ENCODE assay signal across 1 cellular context in the genomic region with DNA sequence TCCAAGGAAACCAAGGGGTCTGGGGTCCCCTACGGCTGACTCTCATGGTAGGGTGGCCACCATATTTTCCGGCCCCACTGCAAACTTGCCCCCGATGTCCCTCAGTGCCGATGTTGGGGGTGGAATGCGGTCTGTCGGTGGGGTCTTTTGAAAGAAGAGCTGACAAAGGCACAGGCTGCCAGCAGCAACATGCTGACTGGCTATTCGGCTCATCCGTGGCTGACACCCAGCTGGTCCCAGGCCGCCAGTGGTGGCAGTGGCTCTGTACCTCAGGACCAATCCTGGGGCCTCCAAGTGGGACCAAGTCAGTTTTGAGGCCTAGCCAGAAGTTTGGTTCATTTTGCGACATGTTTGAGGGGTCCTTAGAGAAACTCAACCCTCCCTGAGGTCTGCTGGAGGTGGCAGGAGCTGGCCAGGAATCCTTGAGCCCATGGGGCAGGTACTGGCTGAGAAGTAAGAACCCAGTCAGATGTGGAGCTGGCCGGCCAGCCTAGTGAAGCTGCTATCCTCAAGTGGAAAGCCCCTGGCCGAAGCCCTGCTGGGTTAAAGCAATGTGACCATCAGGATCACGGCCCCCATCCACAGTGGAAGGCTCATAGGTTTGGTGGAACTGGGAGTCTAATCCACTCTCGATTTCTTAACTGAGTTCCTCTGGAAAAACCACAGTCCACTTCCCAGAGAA.
TF ChIP-seq lines count a peak whose summit lies in the region.

No MANE protein-coding gene starts in this region.

TF ChIP-seq in HEK293, 187 proteins besides CTCF, POLR2A, EP300 and RAD21 (continued from another document):
- TF ChIP-seq, protein P1, sequence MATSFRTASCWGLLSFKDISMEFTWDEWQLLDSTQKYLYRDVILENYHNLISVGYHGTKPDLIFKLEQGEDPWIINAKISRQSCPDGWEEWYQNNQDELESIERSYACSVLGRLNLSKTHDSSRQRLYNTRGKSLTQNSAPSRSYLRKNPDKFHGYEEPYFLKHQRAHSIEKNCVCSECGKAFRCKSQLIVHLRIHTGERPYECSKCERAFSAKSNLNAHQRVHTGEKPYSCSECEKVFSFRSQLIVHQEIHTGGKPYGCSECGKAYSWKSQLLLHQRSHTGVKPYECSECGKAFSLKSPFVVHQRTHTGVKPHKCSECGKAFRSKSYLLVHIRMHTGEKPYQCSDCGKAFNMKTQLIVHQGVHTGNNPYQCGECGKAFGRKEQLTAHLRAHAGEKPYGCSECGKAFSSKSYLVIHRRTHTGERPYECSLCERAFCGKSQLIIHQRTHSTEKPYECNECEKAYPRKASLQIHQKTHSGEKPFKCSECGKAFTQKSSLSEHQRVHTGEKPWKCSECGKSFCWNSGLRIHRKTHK (tag by site-specific recombination; IDR thresholded peaks at IDR 0.05), result no peak
- TF ChIP-seq SALL2 (tag by site-specific recombination; IDR thresholded peaks at IDR 0.05; ENCODE audit: borderline replicate concordance) (no peak), MYNN (tag by site-specific recombination; IDR thresholded peaks at IDR 0.05; ENCODE audit: borderline replicate concordance) (no peak), ZNF114 (tag by site-specific recombination; IDR thresholded peaks at IDR 0.05) (no peak), ZNF37A (tag by site-specific recombination; IDR thresholded peaks at IDR 0.05) (no peak), SETDB1 (IDR thresholded peaks at IDR 0.05; ENCODE audit: insufficient read length, low read length) (no peak)
